In the genomic region with DNA sequence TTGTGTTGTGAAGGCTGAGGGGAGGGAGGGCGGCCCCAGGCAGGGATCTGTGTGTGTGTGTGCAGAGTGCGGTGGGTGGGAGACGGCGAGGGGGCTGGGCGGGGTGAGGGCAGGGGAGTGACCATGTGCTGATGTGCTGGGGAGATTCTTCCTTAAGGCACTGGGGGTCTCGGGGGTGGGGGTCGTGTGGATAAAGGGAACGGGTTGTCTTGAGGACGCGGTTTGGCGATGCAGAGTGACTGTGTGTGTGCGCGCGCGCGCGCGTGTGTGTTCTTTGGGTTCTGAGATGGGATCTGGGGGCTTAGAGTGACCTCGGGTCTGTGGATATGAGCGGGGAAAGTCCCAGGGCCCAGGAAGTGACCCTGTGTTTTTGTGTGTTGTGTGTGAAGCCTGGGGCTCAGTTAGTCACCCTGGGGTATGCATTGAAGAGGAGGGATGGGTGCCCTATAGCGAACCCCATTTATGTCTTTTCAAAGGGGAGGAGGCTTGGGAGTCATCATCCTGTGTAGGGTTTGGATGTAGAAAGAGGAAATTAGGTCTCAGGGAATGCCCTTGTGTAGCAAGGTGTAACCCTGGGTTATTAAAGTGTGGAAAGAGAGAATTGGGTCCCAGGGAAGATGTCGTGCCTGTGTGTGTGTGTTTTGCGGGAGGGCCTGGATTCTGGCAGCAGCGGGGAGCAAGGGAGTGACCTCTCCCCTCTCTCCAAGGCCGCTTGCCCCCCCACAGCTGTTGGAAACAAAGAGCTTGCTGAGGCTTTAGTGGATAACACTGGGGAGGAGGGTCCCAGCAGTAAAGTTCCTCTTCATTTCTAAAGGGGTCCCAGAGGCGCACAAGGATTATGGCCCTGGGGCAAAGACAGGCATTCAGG, we compare ENCODE assay signal across 1 cellular context.
TF ChIP-seq lines count a peak whose summit lies in the region.

No MANE protein-coding gene starts in this region.

TF ChIP-seq in SK-N-SH, 30 proteins besides CTCF, POLR2A, EP300 and RAD21 (continued from another document):
- no peak for TF ChIP-seq FOSL2 (IDR thresholded peaks at IDR 0.05; ENCODE audit: borderline replicate concordance, low read depth)
